Comparison of ENCODE assay signal across 8 cellular contexts in the genomic region with DNA sequence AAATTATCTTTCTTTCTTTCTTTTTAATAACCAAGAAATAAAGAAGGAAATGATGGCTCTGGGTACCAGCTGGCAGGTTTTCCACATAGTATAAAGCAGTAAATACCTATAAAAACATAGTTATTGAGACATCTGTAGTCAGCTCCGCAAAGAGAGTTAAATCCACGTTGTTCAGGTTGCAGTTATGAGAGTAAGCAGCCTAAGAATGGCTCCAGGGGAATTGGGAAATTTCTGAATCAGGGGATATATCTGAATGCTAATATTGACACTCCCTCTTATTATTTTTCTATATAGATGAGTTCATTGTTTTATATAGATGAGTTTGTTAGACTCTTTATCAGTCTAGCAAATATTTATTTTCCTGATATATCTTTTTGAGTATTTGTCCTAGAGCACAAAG.
"Had no signal": no experiment of that assay in that cellular context is flagged by ENCODE, and none has a peak within 500 bp of the region (broad histone marks: within the 10 kb centered on the region; RNA-seq: fewer than 3 reads in every experiment).

No MANE protein-coding gene starts in this region.

- H3K4me2 ChIP-seq: GM23338 had no signal

- H3K4me3 ChIP-seq: GM23338, K562 had no signal

- H2AFZ ChIP-seq: GM23338 had no signal

- ATAC-seq: GM23338, K562 had no signal

- FAIRE-seq: H1, H54, K562 had no signal

- H3K27ac ChIP-seq: HL-60 had no signal

- DNase-seq: H9, HCEC 1CT, IMR-90 had no signal
